In genomic region chr12:56129210-56129691, GRCh38 we compare ENCODE assay signal across 8 cellular contexts. TPM values are rescaled to one million over a fixed set of nuclear protein-coding genes. Genes with fewer than 3 reads are reported as not detected.
DNase-seq lines count a peak whose midpoint lies in the region; ATAC-seq and TF ChIP-seq lines count a peak whose summit lies in the region.

No MANE protein-coding gene starts in this region.

- no peaks in the 10 kb centered on the region for H3K27me3 Mint-ChIP-seq in activated CD4-positive, alpha-beta memory T cell treated with anti-CD3 and anti-CD28 coated beads for 36 hours

- peaks cover 49% of the 10 kb centered on the region for H3K36me3 Mint-ChIP-seq in activated CD4-positive, alpha-beta memory T cell treated with anti-CD3 and anti-CD28 coated beads for 36 hours

- CTCF ChIA-PET in activated CD4-positive, alpha-beta memory T cell treated with anti-CD3 and anti-CD28 coated beads for 36 hours (lab: Charles Lee), result interaction anchor here (1.0 to 7.8 kb wide), 4 partner anchors 12 to 60 kb away, joined by 3 to 118 read pairs (median 58); partner anchors contain the start of genes MYL6B, RPL41, SMARCC2 and ZC3H10

- 0% methylated on average over 9 to 14 of the region's 27 CpGs for WGBS in mesodermal cell (ENCODE audit: insufficient coverage in 2 of 2), 2 experiments

- peaks cover 21% of the 10 kb centered on the region for H3K4me1 ChIP-seq in mesodermal cell (ENCODE audit: control insufficient read depth, insufficient read depth, low read length, poor library complexity, severe bottlenecking)

- peak overlapping the region; percentile 81 for H3K27ac ChIP-seq in C4-2B
- peak overlapping the region; percentile 64 for H3K27ac ChIP-seq in mesodermal cell (ENCODE audit: low read depth, low read length, severe bottlenecking)

- H3K4me3 ChIP-seq in mesodermal cell (ENCODE audit: extremely low read depth, insufficient read depth, low read length, poor library complexity, severe bottlenecking), result peak overlapping the region; percentile 82

- TF ChIP-seq CTCF in C4-2B (conservative IDR thresholded peaks at IDR 0.05), result no peak

- peak overlapping the region; percentile 97 for H3K4me3 Mint-ChIP-seq in activated CD4-positive, alpha-beta memory T cell treated with anti-CD3 and anti-CD28 coated beads for 36 hours

- H3K27ac Mint-ChIP-seq in activated CD4-positive, alpha-beta memory T cell treated with anti-CD3 and anti-CD28 coated beads for 36 hours, result peak overlapping the region; percentile 93

- peaks cover 64% of the 10 kb centered on the region for H3K4me1 Mint-ChIP-seq in activated CD4-positive, alpha-beta memory T cell treated with anti-CD3 and anti-CD28 coated beads for 36 hours (ENCODE audit: low read depth)

- POLR2A ChIA-PET in activated CD4-positive, alpha-beta memory T cell treated with anti-CD3 and anti-CD28 coated beads for 36 hours (lab: Charles Lee), result interaction anchor here (1.0 to 3.8 kb wide), 11 partner anchors 12 to 92 kb away, joined by 3 to 45 read pairs (median 15); partner anchors contain the start of genes MYL6, MYL6B, RNF41 and RPL41

- no peaks in the 10 kb centered on the region for H3K9me3 ChIP-seq in mesodermal cell (ENCODE audit: control insufficient read depth, low read length)

- peaks cover 42% of the 10 kb centered on the region for H3K36me3 ChIP-seq in mesodermal cell (ENCODE audit: control insufficient read depth, insufficient read depth, low read length)

- DNase-seq in NCI-H2227 treated with DMSO at 0.1 percent for 48 hours (lab: John Stamatoyannopoulos, UW), result peak; percentile 37
- DNase-seq in activated CD4-positive, alpha-beta memory T cell treated with anti-CD3 and anti-CD28 coated beads for 36 hours, result peak; percentile 80
- DNase-seq in effector CD4-positive, alpha-beta T cell, result peak; percentile 63
- DNase-seq in stimulated activated CD8-positive, alpha-beta memory T cell treated with anti-CD3 and anti-CD28 coated beads, Interleukin-7, amount 100 ng/mL, for 4 hours (ENCODE audit: low read depth in 2 of 2), result peak; percentile 46 to 75
- no peak for DNase-seq in NCI-H526 treated with DMSO at 0.1 percent for 48 hours (lab: John Stamatoyannopoulos, UW)

- intact Hi-C loops in activated CD4-positive, alpha-beta memory T cell treated with anti-CD3 and anti-CD28 coated beads for 36 hours (cut with micrococcal nuclease), result loop anchor here (1.0 kb wide), 1 partner anchor 9 kb away; no protein-coding TSS in a partner anchor

- no peaks in the 10 kb centered on the region for H3K9me3 Mint-ChIP-seq in activated CD4-positive, alpha-beta memory T cell treated with anti-CD3 and anti-CD28 coated beads for 36 hours

- ATAC-seq in GM19467 (IDR thresholded peaks at IDR 0.05; ENCODE audit: unreplicated experiment), result peak; percentile 25

RNA-seq across cellular contexts. Expression of gene ESYT1, which starts 1.2 kb away (rescaled TPM):
- 100 to 1,000 TPM; 142 to 146 TPM for total RNA-seq in activated CD4-positive, alpha-beta memory T cell treated with anti-CD3 and anti-CD28 coated beads for 36 hours
- 125 TPM for polyA plus RNA-seq in mesodermal cell (2013, experiment 1 of 2)
- 97.7 TPM for polyA plus RNA-seq in mesodermal cell (2013, experiment 2 of 2)

RNA-seq across cellular contexts. Expression of gene ZC3H10, which starts 11.2 kb away (rescaled TPM):
- 1 to 10 TPM; 5.1 to 7.2 TPM for total RNA-seq in activated CD4-positive, alpha-beta memory T cell treated with anti-CD3 and anti-CD28 coated beads for 36 hours
- 3.9 TPM for polyA plus RNA-seq in mesodermal cell (2013, experiment 1 of 2)
- 2.8 TPM for polyA plus RNA-seq in mesodermal cell (2013, experiment 2 of 2)

RNA-seq across cellular contexts. Expression of gene RPL41, which starts 12.8 kb away (rescaled TPM):
- 1,000 to 10,000 TPM; 5,210 to 5,251 TPM for total RNA-seq in activated CD4-positive, alpha-beta memory T cell treated with anti-CD3 and anti-CD28 coated beads for 36 hours
- 4,048 TPM for polyA plus RNA-seq in mesodermal cell (2013, experiment 1 of 2)
- 3,832 TPM for polyA plus RNA-seq in mesodermal cell (2013, experiment 2 of 2)

RNA-seq across cellular contexts. Expression of gene MYL6B, which starts 23.1 kb away (rescaled TPM):
- 10 to 100 TPM; 63.8 to 70.8 TPM for total RNA-seq in activated CD4-positive, alpha-beta memory T cell treated with anti-CD3 and anti-CD28 coated beads for 36 hours
- 154 TPM for polyA plus RNA-seq in mesodermal cell (2013, experiment 1 of 2)
- polyA plus RNA-seq in mesodermal cell (2013, experiment 2 of 2), result 131 TPM

RNA-seq across cellular contexts. Expression of gene PA2G4, which starts 24.9 kb away (rescaled TPM):
- total RNA-seq in activated CD4-positive, alpha-beta memory T cell treated with anti-CD3 and anti-CD28 coated beads for 36 hours, result 100 to 1,000 TPM; 399 to 410 TPM
- polyA plus RNA-seq in mesodermal cell (2013, experiment 1 of 2), result 162 TPM
- polyA plus RNA-seq in mesodermal cell (2013, experiment 2 of 2), result 143 TPM
